ENCODE assay signal across 8 cellular contexts in genomic region chr7:22728416-22729029, GRCh38. TPM values are rescaled to one million over a fixed set of nuclear protein-coding genes. Genes with fewer than 3 reads are reported as not detected.
DNase-seq lines count a peak whose midpoint lies in the region; TF ChIP-seq lines count a peak whose summit lies in the region.

No MANE protein-coding gene starts in this region.

- H3K4me3 Mint-ChIP-seq in activated T-cell treated with anti-CD3 and anti-CD28 coated beads, Interleukin-2, amount 50 U/mL, for 24 hours: no peak overlapping the region

- TF ChIP-seq CTCF in BE2C (IDR thresholded peaks at IDR 0.05; ENCODE audit: low read depth, low read length) (peak; percentile 59), GM13976 (IDR thresholded peaks at IDR 0.05; ENCODE audit: borderline replicate concordance, control extremely low read depth, extremely low read depth, insufficient read depth, missing control alignments) (peak; percentile 38), foreskin fibroblast (IDR thresholded peaks at IDR 0.05; ENCODE audit: low read depth, low read length) (peak; percentile 63), tibial nerve (IDR thresholded peaks at IDR 0.05) (peak in 3 of 5 experiments; percentile 21 to 26 (median 25))

- in situ Hi-C loops in GM13976 (cut with MboI; ENCODE audit: low sequenced_read_pairs, unreplicated experiment): loop anchor here (5.0 kb wide), 1 partner anchor 166 kb away; no protein-coding TSS in a partner anchor

- no peak overlapping the region for H3K27ac ChIP-seq in tibial nerve

- no peak overlapping the region for H3K27ac Mint-ChIP-seq in activated T-cell treated with anti-CD3 and anti-CD28 coated beads, Interleukin-2, amount 50 U/mL, for 24 hours

- TF ChIP-seq POLR2A in tibial nerve (IDR thresholded peaks at IDR 0.05): no peak

- H3K27me3 Mint-ChIP-seq in activated T-cell treated with anti-CD3 and anti-CD28 coated beads, Interleukin-2, amount 50 U/mL, for 24 hours: peaks cover 60% of the 10 kb centered on the region

- no peaks in the 10 kb centered on the region for H3K4me1 ChIP-seq in BE2C
- H3K4me1 ChIP-seq in tibial nerve: peaks cover 0 to 56% (median 24%) of the 10 kb centered on the region in 4 donors

- DNase-seq in BE2C (no peak), GM13976 (ENCODE audit: low spot score) (peak; percentile 48), OCI-M1 (lab: John Stamatoyannopoulos, UW) (peak; percentile 73), foreskin fibroblast (peak in 1 of 2 donors; percentile 75), tibial nerve (ENCODE audit: low spot score in 2 of 2) (no peak), cerebellar nuclear complex (lab: John Stamatoyannopoulos, UW) (no peak)
- DNase-seq in activated T-cell treated with anti-CD3 and anti-CD28 coated beads, Interleukin-2, amount 50 U/mL, for 24 hours: no peak
- no peak for DNase-seq in activated CD8-positive, alpha-beta memory T cell treated with anti-CD3 and anti-CD28 coated beads, Interleukin-2, amount 50 U/mL, for 4 hours

- no peaks in the 10 kb centered on the region for H3K9me3 Mint-ChIP-seq in activated T-cell treated with anti-CD3 and anti-CD28 coated beads, Interleukin-2, amount 50 U/mL, for 24 hours

- H3K4me3 ChIP-seq in BE2C (ENCODE audit: low read depth, low read length) (no peak overlapping the region), foreskin fibroblast (ENCODE audit: low read depth in 1 of 2, low read length in 2 of 2) (peak overlapping the region; percentile 58), tibial nerve (no peak overlapping the region)

- H3K36me3 ChIP-seq in BE2C (no peaks in the 10 kb centered on the region), tibial nerve (no peaks in the 10 kb centered on the region)

- H3K9me3 ChIP-seq in BE2C: no peaks in the 10 kb centered on the region
- no peaks in the 10 kb centered on the region for H3K9me3 ChIP-seq in tibial nerve

- H3K4me1 Mint-ChIP-seq in activated T-cell treated with anti-CD3 and anti-CD28 coated beads, Interleukin-2, amount 50 U/mL, for 24 hours (ENCODE audit: low read depth): peaks cover 21% of the 10 kb centered on the region

- TF ChIP-seq EP300 in tibial nerve (IDR thresholded peaks at IDR 0.05): no peak

- no peaks in the 10 kb centered on the region for H3K36me3 Mint-ChIP-seq in activated T-cell treated with anti-CD3 and anti-CD28 coated beads, Interleukin-2, amount 50 U/mL, for 24 hours (ENCODE audit: low read depth)

- WGBS in tibial nerve, 2 donors: 84 to 100% methylated on average over 1 of the region's 1 CpG

- peaks cover 22% of the 10 kb centered on the region for H3K27me3 ChIP-seq in BE2C
- H3K27me3 ChIP-seq in tibial nerve: no peaks in the 10 kb centered on the region

RNA-seq across cellular contexts. Expression of gene IL6, which starts 1.5 kb away (rescaled TPM):
- not detected for polyA plus RNA-seq in BE2C (2012; ENCODE audit: insufficient read depth, insufficient read length, low read depth)
- 10 to 100 TPM in 1 of 4 donors, 1 to 10 TPM in 2, not detected in 1; 3.3 to 16.4 (median 6.3) TPM for total RNA-seq in tibial nerve

Comparison
In these comparisons a context has a peak if more than half of its experiments do, and no peak if none do; other contexts are left out.
1. DNase-seq: peak in GM13976 (single experiment) and OCI-M1 (single experiment); none in BE2C (single experiment), tibial nerve (0 of 2), cerebellar nuclear complex (0 of 2), activated T-cell treated with anti-CD3 and anti-CD28 coated beads, Interleukin-2, amount 50 U/mL, for 24 hours (single experiment) and activated CD8-positive, alpha-beta memory T cell treated with anti-CD3 and anti-CD28 coated beads, Interleukin-2, amount 50 U/mL, for 4 hours (single experiment).
2. H3K4me3 ChIP-seq: peak in foreskin fibroblast (2 of 2); none in BE2C (single experiment) and tibial nerve (0 of 4).
3. Peak in every context shown above with its lines, with median percentiles within 50 percentile points of each other: CTCF ChIP-seq.